Comparison of ENCODE assay signal across 8 cellular contexts in genomic region chr2:64914735-64915509, GRCh38.
DNase-seq lines count a peak whose midpoint lies in the region; ATAC-seq lines count a peak whose summit lies in the region.

No MANE protein-coding gene starts in this region.

- no peaks in the 10 kb centered on the region for H3K9me3 Mint-ChIP-seq in immature natural killer cell

- H3K4me3 Mint-ChIP-seq in immature natural killer cell = no peak overlapping the region

- H3K4me1 Mint-ChIP-seq in immature natural killer cell = peaks cover 21 to 23% of the 10 kb centered on the region in 2 donors

- ATAC-seq in GM18499 (IDR thresholded peaks at IDR 0.05; ENCODE audit: insufficient read depth, unreplicated experiment) (peak; percentile 56), GM21619 (IDR thresholded peaks at IDR 0.05; ENCODE audit: unreplicated experiment) (peak; percentile 66), HG03575 (IDR thresholded peaks at IDR 0.05; ENCODE audit: extremely low read depth, insufficient number of reproducible peaks, low FRiP score, unreplicated experiment) (peak; percentile 53)

- DNase-seq in fibroblast of the conjunctiva (ENCODE audit: low read depth) = peak; percentile 3
- DNase-seq in stimulated activated naive CD4-positive, alpha-beta T cell treated with Interleukin-2 at 50 U/mL for 16 hours (lab: John Stamatoyannopoulos, UW) = no peak
- no peak for DNase-seq in immature natural killer cell
- DNase-seq in activated naive CD4-positive, alpha-beta T cell treated with Interleukin-2 at 50 U/mL for 16 hours = no peak
- DNase-seq in RKO (ENCODE audit: low spot score) = no peak

- H3K36me3 Mint-ChIP-seq in immature natural killer cell = no peaks in the 10 kb centered on the region

- H3K27ac Mint-ChIP-seq in immature natural killer cell = no peak overlapping the region

- peaks cover 0 to 6% (median 0%) of the 10 kb centered on the region in 3 donors for H3K27me3 Mint-ChIP-seq in immature natural killer cell (ENCODE audit: low read depth in 3 of 3)
